In the genomic region with DNA sequence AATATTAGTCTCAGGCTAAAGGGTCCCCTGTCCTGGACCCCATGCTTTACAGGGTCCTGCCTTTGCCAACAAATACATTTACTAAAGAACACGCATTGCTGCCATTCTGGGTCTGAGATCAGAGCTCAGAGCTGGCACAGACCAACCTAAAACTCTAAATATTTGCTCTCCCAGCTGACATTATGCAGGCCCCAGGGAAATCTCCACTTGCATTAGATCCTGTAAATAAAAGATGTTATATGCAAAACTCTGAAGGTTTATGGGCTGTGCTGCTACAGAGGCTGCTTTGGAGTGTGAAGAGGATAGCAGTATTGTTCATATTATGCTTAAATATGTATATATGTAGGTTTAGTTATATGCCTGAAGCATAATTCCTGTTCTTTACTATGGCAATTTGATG, we compare ENCODE assay signal across 33 cellular contexts. TPM values are rescaled to one million over a fixed set of nuclear protein-coding genes. Genes with fewer than 3 reads are reported as not detected.
"Had no signal": no experiment of that assay in that cellular context is flagged by ENCODE, and none has a peak within 500 bp of the region (broad histone marks: within the 10 kb centered on the region; RNA-seq: fewer than 3 reads in every experiment).

No MANE protein-coding gene starts in this region.

- ATAC-seq: activated CD4-positive, CD25-positive, alpha-beta regulatory T cell treated with anti-CD3 and anti-CD28 coated beads, Interleukin-2, amount 50 U/mL, for 24 hours; activated CD8-positive, alpha-beta T cell treated with anti-CD3 and anti-CD28 coated beads for 36 hours; activated T-cell treated with anti-CD3 and anti-CD28 coated beads, Interleukin-2, amount 50 U/mL, for 4 hours; activated T-helper 17 cell treated with anti-CD3 and anti-CD28 coated beads, Interleukin-2, amount 50 U/mL, for 72 hours; esophagus mucosa; foreskin keratinocyte; gastrocnemius medialis; T-helper 17 cell had no signal

- H3K4me1 ChIP-seq: ascending aorta, breast epithelium, colonic mucosa, foreskin keratinocyte, gastrocnemius medialis had no signal

- H3K4me3 ChIP-seq: ascending aorta, breast epithelium, cardiac muscle cell, colonic mucosa, gastrocnemius medialis had no signal

- H3K36me3 ChIP-seq: ascending aorta, breast epithelium, cardiac muscle cell, colonic mucosa, gastrocnemius medialis, WERI-Rb-1 had no signal

- DNase-seq: activated B cell treated with CpG ODN at 0.5 μM for 24 hours; activated CD4-positive, alpha-beta T cell treated with anti-CD3 and anti-CD28 coated beads for 48 hours; activated CD4-positive, alpha-beta T cell treated with anti-CD3 and anti-CD28 coated beads, Interleukin-2, amount 50 U/mL, for 1 hour; activated CD4-positive, alpha-beta T cell treated with anti-CD3 and anti-CD28 coated beads, Interleukin-2, amount 50 U/mL, for 48 hours; activated CD8-positive, alpha-beta memory T cell treated with anti-CD3 and anti-CD28 coated beads for 24 hours; activated CD8-positive, alpha-beta T cell treated with anti-CD3 and anti-CD28 coated beads for 36 hours; activated effector memory CD4-positive, alpha-beta T cell treated with Interleukin-2 at 50 U/mL for 16 hours; activated gamma-delta T cell treated with Interleukin-2 at 50 U/mL for 16 hours; activated naive CD4-positive, alpha-beta T cell treated with anti-CD3 and anti-CD28 coated beads, Interleukin-2, amount 50 U/mL, for 16 hours; activated naive CD4-positive, alpha-beta T cell treated with Interleukin-2 at 50 U/mL for 16 hours; activated T-cell treated with anti-CD3 and anti-CD28 coated beads, Interleukin-2, amount 50 U/mL, for 4 hours; central memory CD4-positive, alpha-beta T cell; cerebellar nuclear complex; colonic mucosa; effector CD8-positive, alpha-beta T cell; endodermal cell; foreskin keratinocyte; gastrocnemius medialis; glutamatergic neuron; T-helper 1 cell; T-helper 17 cell; T1000; WERI-Rb-1 had no signal

- H3K9me3 ChIP-seq: ascending aorta, breast epithelium, colonic mucosa, gastrocnemius medialis had no signal

- H3K4me3 Mint-ChIP-seq: activated B cell treated with CpG ODN at 0.5 μM for 24 hours; activated CD8-positive, alpha-beta T cell treated with anti-CD3 and anti-CD28 coated beads for 36 hours; activated naive CD8-positive, alpha-beta T cell; activated T-cell treated with anti-CD3 and anti-CD28 coated beads, Interleukin-2, amount 50 U/mL, for 4 hours; activated T-helper 17 cell treated with anti-CD3 and anti-CD28 coated beads, Interleukin-2, amount 50 U/mL, for 72 hours; brain; endodermal cell; T-helper 17 cell; T-helper 2 cell treated with Interferon-gamma antibody and Interleukin-4, amounts not matched to agents 5 μg/mL and 100 μg/mL, for 36 hours had no signal

- H3K27ac Mint-ChIP-seq: activated B cell treated with CpG ODN at 0.5 μM for 24 hours; activated CD8-positive, alpha-beta T cell treated with anti-CD3 and anti-CD28 coated beads for 36 hours; activated naive CD8-positive, alpha-beta T cell; activated T-helper 17 cell treated with anti-CD3 and anti-CD28 coated beads, Interleukin-2, amount 50 U/mL, for 72 hours; endodermal cell; T-helper 17 cell; T-helper 2 cell treated with Interferon-gamma antibody and Interleukin-4, amounts not matched to agents 5 μg/mL and 100 μg/mL, for 36 hours had no signal

- H3K27ac ChIP-seq: ascending aorta, breast epithelium, cardiac muscle cell, colonic mucosa, foreskin keratinocyte, gastrocnemius medialis, WERI-Rb-1 had no signal

- H3K27me3 ChIP-seq: ascending aorta, breast epithelium, cardiac muscle cell, colonic mucosa, gastrocnemius medialis had no signal

- H3K36me3 Mint-ChIP-seq: activated naive CD8-positive, alpha-beta T cell; brain had no signal

- H3K4me1 Mint-ChIP-seq: activated B cell treated with CpG ODN at 0.5 μM for 24 hours; activated T-helper 17 cell treated with anti-CD3 and anti-CD28 coated beads, Interleukin-2, amount 50 U/mL, for 72 hours; T-helper 17 cell had no signal

- H3K9me3 Mint-ChIP-seq: activated CD8-positive, alpha-beta T cell treated with anti-CD3 and anti-CD28 coated beads for 36 hours; activated T-cell treated with anti-CD3 and anti-CD28 coated beads, Interleukin-2, amount 50 U/mL, for 4 hours; T-helper 2 cell treated with Interferon-gamma antibody and Interleukin-4, amounts not matched to agents 5 μg/mL and 100 μg/mL, for 36 hours had no signal

RNA-seq across cellular contexts. Expression of gene RANBP3L, which starts 35.9 kb away (rescaled TPM):
- total RNA-seq: activated CD8-positive, alpha-beta T cell treated with anti-CD3 and anti-CD28 coated beads for 36 hours; activated T-helper 17 cell treated with anti-CD3 and anti-CD28 coated beads, Interleukin-2, amount 50 U/mL, for 72 hours; ascending aorta; endodermal cell; epithelial cell of proximal tubule; foreskin keratinocyte; T-helper 17 cell had no signal
- polyA plus RNA-seq: foreskin keratinocyte had no signal
